Comparison of ENCODE assay signal across 1 cellular context in genomic region chr4:25590171-25590570, GRCh38.
TF ChIP-seq lines count a peak whose summit lies in the region.

No MANE protein-coding gene starts in this region.

TF ChIP-seq in WTC11, 78 proteins besides CTCF, POLR2A, EP300 and RAD21 (continued from another document):
- TF ChIP-seq AFF4 (CRISPR knock-in tag; IDR thresholded peaks at IDR 0.05; ENCODE audit: borderline replicate concordance) = no peak
TF ChIP-seq in WTC11: peak in this region for 0.
